10 cellular contexts compared by ENCODE assay signal in genomic region chr11:11977206-11977938, GRCh38. TPM values are rescaled to one million over a fixed set of nuclear protein-coding genes. Genes with fewer than 3 reads are reported as not detected.
A peak's percentile ranks its signal among the peaks of the same experiment; 100 is the strongest.
DNase-seq lines count a peak whose midpoint lies in the region; ATAC-seq, FAIRE-seq and TF ChIP-seq lines count a peak whose summit lies in the region.
"Had no signal": no experiment of that assay in that cellular context is flagged by ENCODE, and none has a peak within 500 bp of the region (broad histone marks: within the 10 kb centered on the region; RNA-seq: fewer than 3 reads in every experiment).

No MANE protein-coding gene starts in this region.

- WGBS in liver = 68% methylated on average over 10 of the region's 10 CpGs
- WGBS in HepG2 (ENCODE audit: low lambda C conversion rate) = 14% methylated on average over 5 of the region's 10 CpGs
- WGBS in lung, 2 donors = 41 to 57% methylated on average over 10 of the region's 10 CpGs

- H3K79me2 ChIP-seq in HepG2 (ENCODE audit: insufficient read depth, low read length) = no peaks in the 10 kb centered on the region

- ATAC-seq in HepG2 (no peak), lung (ENCODE audit: insufficient read depth, low FRiP score) (peak; percentile 36), GM21515 (IDR thresholded peaks at IDR 0.05; ENCODE audit: unreplicated experiment) (no peak), GM18868 (IDR thresholded peaks at IDR 0.05; ENCODE audit: unreplicated experiment) (no peak)

- peak overlapping the region; percentile 16 to 28 for H3K27ac ChIP-seq in liver (ENCODE audit: low read depth in 1 of 2, low read length in 2 of 2)
- no peak overlapping the region for H3K27ac ChIP-seq in HepG2 (ENCODE audit: extremely low read length, insufficient read depth, low read length)
- peak overlapping the region; percentile 62 to 88 for H3K27ac ChIP-seq in lung (ENCODE audit: low read depth in 1 of 2, low read length in 1 of 2)
- peak overlapping the region; percentile 72 for H3K27ac ChIP-seq in vagina
- H3K27ac ChIP-seq: BLaER1 had no signal

- POLR2A ChIA-PET in HepG2 (lab: Yijun Ruan, JAX) = no interaction called here

- no peaks in the 10 kb centered on the region for H4K20me1 ChIP-seq in HepG2 (ENCODE audit: insufficient read depth, low read length)
- H4K20me1 ChIP-seq: BLaER1 had no signal

- no peak overlapping the region for H3K4me2 ChIP-seq in HepG2 (ENCODE audit: low read depth, low read length)
- H3K4me2 ChIP-seq: BLaER1 had no signal

- no peak for TF ChIP-seq CTCF in liver (IDR thresholded peaks at IDR 0.05; ENCODE audit: low read depth, low read length, missing input control)
- TF ChIP-seq CTCF in HepG2 (CRISPR knock-in tag; IDR thresholded peaks at IDR 0.05) = no peak
- TF ChIP-seq CTCF in lung (IDR thresholded peaks at IDR 0.05; ENCODE audit: control extremely low read depth, extremely low read depth) = no peak
- no peak for TF ChIP-seq CTCF in vagina (IDR thresholded peaks at IDR 0.05)

- no TSS peak for BruUV-seq in HepG2 (replicated peaks; lab: Mats Ljungman, UMichigan)

- H3K4me1 ChIP-seq in liver (ENCODE audit: control insufficient read depth in 4 of 4, insufficient read depth in 4 of 4, low read length in 3 of 4) (peaks cover 11 to 24% (median 17%) of the 10 kb centered on the region in 4 donors), HepG2 (ENCODE audit: insufficient read depth, low read length) (peaks cover 9% of the 10 kb centered on the region; the same call in 1 of the 2 replicates), lung (ENCODE audit: control insufficient read depth in 2 of 2, insufficient read depth in 2 of 2, low read length in 2 of 2) (peaks cover 57 to 60% of the 10 kb centered on the region in 2 donors), vagina (peaks cover 87% of the 10 kb centered on the region)

- H3K4me3 ChIP-seq in liver (ENCODE audit: low read depth in 1 of 3, low read length in 3 of 3) (no peak overlapping the region), HepG2 (replicated peaks in 1 of 3; ENCODE audit: insufficient read depth in 1 of 3, low read depth in 2 of 3, low read length in 3 of 3) (no peak overlapping the region), lung (no peak overlapping the region), vagina (peak overlapping the region in 1 of 2 donors; percentile 33)
- H3K4me3 ChIP-seq: BLaER1 had no signal

- no peak for TF ChIP-seq RAD21 in liver (IDR thresholded peaks at IDR 0.05)
- no peak for TF ChIP-seq RAD21 in HepG2 (CRISPR knock-in tag; IDR thresholded peaks at IDR 0.05)

- no peak overlapping the region for H2AFZ ChIP-seq in HepG2 (ENCODE audit: low read length)

- no peak overlapping the region for H3K9ac ChIP-seq in liver (ENCODE audit: low read depth in 1 of 2, low read length in 2 of 2)
- no peak overlapping the region for H3K9ac ChIP-seq in HepG2 (ENCODE audit: insufficient read depth, low read depth, low read length)
- H3K9ac ChIP-seq: BLaER1 had no signal

- TF ChIP-seq POLR2A in HepG2 (IDR thresholded peaks at IDR 0.05; ENCODE audit: insufficient read depth in 1 of 2, low read depth in 2 of 2, low read length in 2 of 2) = no peak
- no peak for TF ChIP-seq POLR2A in vagina (IDR thresholded peaks at IDR 0.05)

- TF ChIP-seq EP300 in HepG2 (IDR thresholded peaks at IDR 0.05; ENCODE audit: low read depth in 2 of 2, low read length in 2 of 2) (no peak), HepG2 (CRISPR knock-in tag; IDR thresholded peaks at IDR 0.05; ENCODE audit: borderline replicate concordance) (no peak)

- intact Hi-C loops in HepG2 (cut with micrococcal nuclease; ENCODE audit: unreplicated experiment) = no loop called here
- intact Hi-C loops in vagina (cut with DNase I) = loop anchor here (10.0 kb wide), 1 partner anchor 67 kb away; no protein-coding TSS in a partner anchor

- DNase-seq in HepG2 (ENCODE audit: low spot score) (no peak), dermis microvascular lymphatic vessel endothelial cell (ENCODE audit: low read depth in 2 of 2) (peak; percentile 51 to 93), lung (ENCODE audit: low spot score) (peak; percentile 56), vagina (ENCODE audit: extremely low spot score in 2 of 2) (peak; percentile 82 to 90), DMS153 treated with DMSO at 0.1 percent for 48 hours (lab: John Stamatoyannopoulos, UW; ENCODE audit: unreplicated experiment) (no peak)
- DNase-seq: stimulated activated CD4-positive, alpha-beta T cell treated with anti-CD3 and anti-CD28 coated beads, Interleukin-4, amount 100 ng/mL, for 1 hour had no signal

- H3K27me3 ChIP-seq in liver (ENCODE audit: control insufficient read depth in 4 of 4, insufficient read depth in 4 of 4, low read length in 3 of 4) (no peaks in the 10 kb centered on the region), HepG2 (ENCODE audit: control insufficient read depth in 1 of 2, insufficient read depth in 2 of 2, low read length in 2 of 2) (peaks cover 6 to 37% of the 10 kb centered on the region in 2 experiments; a peak in 3 of 5 replicates), lung (ENCODE audit: control insufficient read depth, insufficient read depth) (no peaks in the 10 kb centered on the region), vagina (no peaks in the 10 kb centered on the region)
- H3K27me3 ChIP-seq: BLaER1 had no signal

- in situ Hi-C loops in HepG2 (cut with HindIII; ENCODE audit: extremely low pct_ligation_motif_present, low pct_unique_long_range_greater_than_20kb) = no loop called here

- no peaks in the 10 kb centered on the region for H3K9me3 ChIP-seq in liver (ENCODE audit: control insufficient read depth in 4 of 4, low read length in 3 of 4)
- no peaks in the 10 kb centered on the region for H3K9me3 ChIP-seq in HepG2 (ENCODE audit: low read length)
- peaks cover 0 to 2% of the 10 kb centered on the region in 2 donors for H3K9me3 ChIP-seq in lung (ENCODE audit: control insufficient read depth in 2 of 2, insufficient read depth in 1 of 2, low read length in 1 of 2)
- no peaks in the 10 kb centered on the region for H3K9me3 ChIP-seq in vagina
- H3K9me3 ChIP-seq: BLaER1 had no signal

- H3K36me3 ChIP-seq in liver (ENCODE audit: control insufficient read depth in 4 of 4, insufficient read depth in 3 of 4, low read depth in 1 of 4, low read length in 3 of 4) = no peaks in the 10 kb centered on the region
- no peaks in the 10 kb centered on the region for H3K36me3 ChIP-seq in HepG2 (replicated peaks in 1 of 2; ENCODE audit: control insufficient read depth in 1 of 2, insufficient read depth in 2 of 2, low read length in 2 of 2)
- no peaks in the 10 kb centered on the region for H3K36me3 ChIP-seq in lung (ENCODE audit: control insufficient read depth in 2 of 2, insufficient read depth in 2 of 2, low read length in 2 of 2)
- no peaks in the 10 kb centered on the region for H3K36me3 ChIP-seq in vagina
- H3K36me3 ChIP-seq: BLaER1 had no signal

- FAIRE-seq in HepG2 (lab: Jason Lieb, UNC) = no peak

- CTCF ChIA-PET in HepG2 (lab: Yijun Ruan, JAX; ENCODE audit: low intra/inter-chr PET ratio, low total read pairs) = no interaction called here

TF ChIP-seq in liver, 16 proteins besides CTCF, POLR2A, EP300 and RAD21:
- TF ChIP-seq RXRA (IDR thresholded peaks at IDR 0.05) = no peak

TF ChIP-seq in HepG2, 621 proteins besides CTCF, POLR2A, EP300 and RAD21:
- no peak for TF ChIP-seq MXI1 (IDR thresholded peaks at IDR 0.05; ENCODE audit: borderline replicate concordance, low read depth, low read length)

RNA-seq across cellular contexts. Expression of gene DKK3, which starts 31.1 kb away (rescaled TPM):
- total RNA-seq in liver (1 to 10 TPM; 9.9 TPM), HepG2 (2016; rRNA removed; fragmentation: Illumina TruSeq; extraction: Trizol) (0.09 TPM in 1 of 2 replicates, not detected in the other), dermis microvascular lymphatic vessel endothelial cell (428 and 581 TPM in 2 replicates), lung (100 to 1,000 TPM; 115 to 121 TPM), vagina (110 TPM)
- polyA plus RNA-seq in liver (1 to 10 TPM; 3.1 to 4.4 TPM), HepG2 (2011; rRNA removed) (0.20 and 0.67 TPM in 2 replicates), lung (10 to 100 TPM; 45.3 to 74.4 TPM)
- total RNA-seq in HepG2 (2016; cell fraction: cytosol; rRNA removed; fragmentation: Illumina TruSeq; extraction: Trizol; ENCODE audit: low read depth) = not detected in 2 replicates
- not detected in 2 replicates for total RNA-seq in HepG2 (2016; cell fraction: insoluble cytoplasmic fraction; rRNA removed; fragmentation: Illumina TruSeq; extraction: Trizol)
- 0.09 TPM in 1 of 2 replicates, not detected in the other for total RNA-seq in HepG2 (2016; cell fraction: membrane; rRNA removed; fragmentation: Illumina TruSeq; extraction: Trizol)
- total RNA-seq in HepG2 (2016; cell fraction: nucleus; rRNA removed; fragmentation: Illumina TruSeq; extraction: Trizol) = not detected in 2 replicates
- polyA plus RNA-seq in HepG2 (2011; cell fraction: cytosol; rRNA removed) = 0.12 and 0.29 TPM in 2 replicates
- 0.09 and 0.55 TPM in 2 replicates for polyA plus RNA-seq in HepG2 (2011; cell fraction: nucleus; rRNA removed)
- 0.08 TPM in 1 of 2 replicates, not detected in the other for polyA plus RNA-seq in HepG2 (2012)
- polyA plus RNA-seq in HepG2 (2016; cell fraction: cytosol; fragmentation: Illumina TruSeq; extraction: Trizol; ENCODE audit: low read depth) = not detected in 2 replicates
- polyA plus RNA-seq in HepG2 (2016; cell fraction: insoluble cytoplasmic fraction; fragmentation: Illumina TruSeq; extraction: Trizol; ENCODE audit: low read depth) = not detected in 2 replicates
- polyA plus RNA-seq in HepG2 (2016; cell fraction: membrane; fragmentation: Illumina TruSeq; extraction: Trizol; ENCODE audit: low read depth) = 0.15 TPM in 1 of 2 replicates, not detected in the other
- not detected in 2 replicates for polyA plus RNA-seq in HepG2 (2016; cell fraction: nucleus; fragmentation: Illumina TruSeq; extraction: Trizol; ENCODE audit: insufficient read depth, low read depth)
- 0.18 and 0.35 TPM in 2 replicates for polyA minus RNA-seq in HepG2 (2011; rRNA and poly(A)+ RNA removed; ENCODE audit: low replicate concordance)
- not detected in 2 replicates for polyA minus RNA-seq in HepG2 (2011; cell fraction: cytosol; rRNA and poly(A)+ RNA removed)
- polyA minus RNA-seq in HepG2 (2011; cell fraction: nucleus; rRNA and poly(A)+ RNA removed) = not detected in 2 replicates

Comparison
In these comparisons a context has a peak if more than half of its experiments do, and no peak if none do; other contexts are left out.
1. DNase-seq: peak in dermis microvascular lymphatic vessel endothelial cell (2 of 2), lung (single experiment) and vagina (2 of 2); none in HepG2 (single experiment) and DMS153 treated with DMSO at 0.1 percent for 48 hours (single experiment).
2. RNA of gene DKK3, which starts 31.1 kb away (total RNA-seq): 428 to 581 TPM in dermis microvascular lymphatic vessel endothelial cell, 115 to 121 TPM in lung and 110 TPM in vagina (single experiment); 9.9 TPM in liver and 0.09 TPM in HepG2; every median in the first group is over 10 times any median in the second.